9 cellular contexts compared by ENCODE assay signal in genomic region chr21:46295177-46295711, GRCh38. TPM values are rescaled to one million over a fixed set of nuclear protein-coding genes. Genes with fewer than 3 reads are reported as not detected.
DNase-seq lines count a peak whose midpoint lies in the region; ATAC-seq and TF ChIP-seq lines count a peak whose summit lies in the region.
"Had no signal": no experiment of that assay in that cellular context is flagged by ENCODE, and none has a peak within 500 bp of the region (broad histone marks: within the 10 kb centered on the region; RNA-seq: fewer than 3 reads in every experiment).

No MANE protein-coding gene starts in this region.

- DNase-seq in COR-L47 (lab: John Stamatoyannopoulos, UW) (peak; percentile 47), MV-4-11 (lab: John Stamatoyannopoulos, UW) (peak; percentile 7), brain microvascular endothelial cell (peak; percentile 46), non-pigmented ciliary epithelial cell (ENCODE audit: low read depth) (peak; percentile 59), lower leg skin (ENCODE audit: low spot score in 2 of 2) (no peak), HT-29 (ENCODE audit: low spot score) (no peak)
- DNase-seq: KG1 had no signal

- no peak for TF ChIP-seq POLR2A in lower leg skin (IDR thresholded peaks at IDR 0.05)

- peak overlapping the region; percentile 42 for H3K27ac ChIP-seq in brain microvascular endothelial cell

- TF ChIP-seq CTCF in brain microvascular endothelial cell (IDR thresholded peaks at IDR 0.05; ENCODE audit: low read depth, low read length, missing control alignments) (no peak), lower leg skin (IDR thresholded peaks at IDR 0.05) (no peak)

- in situ Hi-C loops in brain microvascular endothelial cell (cut with HindIII; ENCODE audit: low pct_ligation_motif_present, low sequenced_read_pairs): no loop called here

- no peak for ATAC-seq in HG02763 (IDR thresholded peaks at IDR 0.05; ENCODE audit: unreplicated experiment)
- no peak for ATAC-seq in HG02885 (IDR thresholded peaks at IDR 0.05; ENCODE audit: poor library complexity, unreplicated experiment)

- intact Hi-C loops in lower leg skin (cut with DNase I; ENCODE audit: low total_unique reads): no loop called here

- H3K4me3 ChIP-seq in brain microvascular endothelial cell (ENCODE audit: low read depth, low read length): no peak overlapping the region
- no peak overlapping the region for H3K4me3 ChIP-seq in lower leg skin (ENCODE audit: low read depth, poor library complexity, severe bottlenecking)

- WGBS in lower leg skin, 2 donors: 53 to 56% methylated on average over 6 of the region's 6 CpGs

- no peaks in the 10 kb centered on the region for H3K27me3 ChIP-seq in brain microvascular endothelial cell (replicated peaks)

- peaks cover 2% of the 10 kb centered on the region for H3K36me3 ChIP-seq in brain microvascular endothelial cell (replicated peaks)

RNA-seq across cellular contexts. Expression of gene YBEY, which starts 9.1 kb away (rescaled TPM):
- 10 to 100 TPM in 3 of 4 donors, 1 to 10 TPM in 1; 7.4 to 21.7 (median 17.0) TPM for total RNA-seq in lower leg skin
- total RNA-seq in HT-29 (2014; rRNA removed; shearing (Covaris generic)): 9.4 and 10.5 TPM in 2 replicates

RNA-seq across cellular contexts. Expression of gene MCM3AP, which starts 9.8 kb away (rescaled TPM):
- total RNA-seq in lower leg skin: 10 to 100 TPM; 45.5 to 71.4 (median 57.7) TPM
- total RNA-seq in HT-29 (2014; rRNA removed; shearing (Covaris generic)): 75.9 and 115 TPM in 2 replicates

RNA-seq across cellular contexts. Expression of gene C21orf58, which starts 28.4 kb away (rescaled TPM):
- 1 to 10 TPM; 2.2 to 4.8 (median 2.3) TPM for total RNA-seq in lower leg skin
- 14.7 and 17.2 TPM in 2 replicates for total RNA-seq in HT-29 (2014; rRNA removed; shearing (Covaris generic))

RNA-seq across cellular contexts. Expression of gene PCNT, which starts 28.7 kb away (rescaled TPM):
- total RNA-seq in lower leg skin: 10 to 100 TPM; 30.3 to 44.0 (median 33.3) TPM
- 33.9 and 51.3 TPM in 2 replicates for total RNA-seq in HT-29 (2014; rRNA removed; shearing (Covaris generic))

Comparison
In these comparisons a context has a peak if more than half of its experiments do, and no peak if none do; other contexts are left out.
1. DNase-seq: peak in COR-L47 (single experiment), MV-4-11 (single experiment), brain microvascular endothelial cell (single experiment) and non-pigmented ciliary epithelial cell (single experiment); none in lower leg skin (0 of 2) and HT-29 (single experiment).